ENCODE assay signal across 1 cellular context in the genomic region with DNA sequence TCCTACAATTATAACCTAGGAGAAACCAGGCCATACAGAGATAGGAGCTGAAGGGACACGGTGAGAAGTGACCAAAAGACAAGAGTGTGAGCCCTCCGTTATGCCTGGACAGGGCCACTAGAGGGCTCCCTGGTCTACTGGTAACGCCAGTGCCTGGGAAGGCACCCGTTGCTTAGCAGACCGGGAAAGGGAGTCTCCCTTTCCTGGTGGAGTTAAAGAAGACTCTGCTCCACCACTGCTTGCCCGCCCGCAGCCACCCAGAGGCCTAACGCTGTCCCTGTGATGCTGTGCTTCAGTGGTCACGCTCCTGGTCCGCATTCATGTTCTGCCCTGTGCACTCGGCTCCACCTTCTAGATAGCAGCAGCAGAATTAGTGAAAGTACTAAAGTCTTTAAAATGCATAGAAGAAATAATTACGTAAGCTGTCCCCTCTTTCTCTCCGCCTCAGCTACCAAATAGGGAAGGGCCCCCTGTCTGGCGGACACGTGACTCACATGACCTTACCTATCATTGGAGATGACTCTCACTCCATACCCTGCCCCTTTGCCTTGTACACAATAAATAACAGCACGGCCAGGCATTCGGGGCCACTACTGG.
TF ChIP-seq lines count a peak whose summit lies in the region.

No MANE protein-coding gene starts in this region.

TF ChIP-seq in HepG2, 621 proteins besides CTCF, POLR2A, EP300 and RAD21 (continued from another document and continues in another):
- TF ChIP-seq HCFC1 (IDR thresholded peaks at IDR 0.05; ENCODE audit: low read depth, low read length) (no peak), HOXD1 (CRISPR knock-in tag; IDR thresholded peaks at IDR 0.05) (no peak), ZNF879 (CRISPR knock-in tag; IDR thresholded peaks at IDR 0.05) (no peak), ZNF614 (CRISPR knock-in tag; IDR thresholded peaks at IDR 0.05; ENCODE audit: borderline replicate concordance) (peak; percentile 40; the same call in 1 of the 2 replicates), NFKBIZ (CRISPR knock-in tag; IDR thresholded peaks at IDR 0.05) (0 out of 2 replicates have a peak, but pooled peaks have one; percentile 44), ZNF672 (CRISPR knock-in tag; IDR thresholded peaks at IDR 0.05) (no peak), ARNTL (CRISPR knock-in tag; IDR thresholded peaks at IDR 0.05) (no peak), TGIF2 (CRISPR knock-in tag; IDR thresholded peaks at IDR 0.05) (no peak), ZNF224 (CRISPR knock-in tag; IDR thresholded peaks at IDR 0.05) (no peak), ARID2 (CRISPR knock-in tag; IDR thresholded peaks at IDR 0.05; ENCODE audit: borderline replicate concordance) (no peak), GABPA (IDR thresholded peaks at IDR 0.05; ENCODE audit: low read depth, low read length) (no peak), GABPA (CRISPR knock-in tag; IDR thresholded peaks at IDR 0.05; ENCODE audit: low read depth) (0 out of 2 replicates have a peak, but pooled peaks have one; percentile 23), TRIM24 (CRISPR knock-in tag; IDR thresholded peaks at IDR 0.05) (no peak), MAFK (conservative IDR thresholded peaks at IDR 0.05 in 1 of 2, IDR thresholded peaks at IDR 0.05 in 1 of 2; ENCODE audit: low read length in 2 of 2) (no peak), ZNF703 (CRISPR knock-in tag; IDR thresholded peaks at IDR 0.05; ENCODE audit: borderline replicate concordance) (no peak), ZNF737 (CRISPR knock-in tag; IDR thresholded peaks at IDR 0.05; ENCODE audit: borderline replicate concordance) (no peak), FOSL2 (CRISPR knock-in tag; IDR thresholded peaks at IDR 0.05) (peak; percentile 37; the same call in 1 of the 2 replicates), SAP130 (CRISPR knock-in tag; IDR thresholded peaks at IDR 0.05; ENCODE audit: low read depth) (peak; percentile 31; the same call in 1 of the 2 replicates), ZNF10 (CRISPR knock-in tag; IDR thresholded peaks at IDR 0.05; ENCODE audit: borderline replicate concordance, low read depth) (no peak), ZNF724P (CRISPR knock-in tag; IDR thresholded peaks at IDR 0.05; ENCODE audit: borderline replicate concordance) (no peak), YEATS4 (CRISPR knock-in tag; IDR thresholded peaks at IDR 0.05; ENCODE audit: borderline replicate concordance) (no peak), SRSF4 (IDR thresholded peaks at IDR 0.05; ENCODE audit: low read depth, low read length, poor library complexity, severe bottlenecking) (no peak), ADNP (CRISPR knock-in tag; IDR thresholded peaks at IDR 0.05) (no peak), RXRB (CRISPR knock-in tag; IDR thresholded peaks at IDR 0.05; ENCODE audit: borderline replicate concordance) (peak; percentile 36; the same call in 1 of the 2 replicates), ZSCAN31 (CRISPR knock-in tag; IDR thresholded peaks at IDR 0.05; ENCODE audit: low read depth) (no peak), ONECUT2 (CRISPR knock-in tag; IDR thresholded peaks at IDR 0.05) (no peak), MYNN (CRISPR knock-in tag; IDR thresholded peaks at IDR 0.05; ENCODE audit: low read depth) (no peak), ZSCAN25 (CRISPR knock-in tag; IDR thresholded peaks at IDR 0.05) (no peak), MAF1 (CRISPR knock-in tag; IDR thresholded peaks at IDR 0.05; ENCODE audit: borderline replicate concordance) (no peak), YEATS2 (CRISPR knock-in tag; IDR thresholded peaks at IDR 0.05; ENCODE audit: borderline replicate concordance) (no peak), ZNF619 (CRISPR knock-in tag; IDR thresholded peaks at IDR 0.05) (no peak), ISL2 (CRISPR knock-in tag; IDR thresholded peaks at IDR 0.05) (no peak), CHD4 (IDR thresholded peaks at IDR 0.05; ENCODE audit: borderline replicate concordance, low read length) (no peak), ZNF274 (CRISPR knock-in tag; IDR thresholded peaks at IDR 0.05) (no peak), ZNF615 (CRISPR knock-in tag; IDR thresholded peaks at IDR 0.05; ENCODE audit: borderline replicate concordance) (no peak), ZNF775 (CRISPR knock-in tag; IDR thresholded peaks at IDR 0.05; ENCODE audit: borderline replicate concordance) (no peak), RNF2 (conservative IDR thresholded peaks at IDR 0.05; ENCODE audit: low read depth) (no peak), ZNF331 (CRISPR knock-in tag; IDR thresholded peaks at IDR 0.05) (0 out of 2 replicates have a peak, but pooled peaks have one; percentile 30), POGZ (CRISPR knock-in tag; IDR thresholded peaks at IDR 0.05) (no peak), ZNF761 (CRISPR knock-in tag; conservative IDR thresholded peaks at IDR 0.05) (no peak), ZFP82 (CRISPR knock-in tag; IDR thresholded peaks at IDR 0.05; ENCODE audit: borderline replicate concordance) (no peak), NONO (IDR thresholded peaks at IDR 0.05) (no peak), NONO (CRISPR knock-in tag; conservative IDR thresholded peaks at IDR 0.05) (no peak), SNAI1 (CRISPR knock-in tag; IDR thresholded peaks at IDR 0.05; ENCODE audit: borderline replicate concordance) (no peak), HIVEP1 (CRISPR knock-in tag; IDR thresholded peaks at IDR 0.05) (no peak), DNMT3B (CRISPR knock-in tag; conservative IDR thresholded peaks at IDR 0.05) (no peak), ELF4 (CRISPR knock-in tag; IDR thresholded peaks at IDR 0.05; ENCODE audit: borderline replicate concordance) (no peak), PAX8 (CRISPR knock-in tag; IDR thresholded peaks at IDR 0.05; ENCODE audit: borderline replicate concordance) (no peak), ZNF430 (CRISPR knock-in tag; IDR thresholded peaks at IDR 0.05) (no peak), HMG20B (CRISPR knock-in tag; conservative IDR thresholded peaks at IDR 0.05) (no peak), RFX3 (CRISPR knock-in tag; IDR thresholded peaks at IDR 0.05) (no peak)
- TF ChIP-seq, protein P1, sequence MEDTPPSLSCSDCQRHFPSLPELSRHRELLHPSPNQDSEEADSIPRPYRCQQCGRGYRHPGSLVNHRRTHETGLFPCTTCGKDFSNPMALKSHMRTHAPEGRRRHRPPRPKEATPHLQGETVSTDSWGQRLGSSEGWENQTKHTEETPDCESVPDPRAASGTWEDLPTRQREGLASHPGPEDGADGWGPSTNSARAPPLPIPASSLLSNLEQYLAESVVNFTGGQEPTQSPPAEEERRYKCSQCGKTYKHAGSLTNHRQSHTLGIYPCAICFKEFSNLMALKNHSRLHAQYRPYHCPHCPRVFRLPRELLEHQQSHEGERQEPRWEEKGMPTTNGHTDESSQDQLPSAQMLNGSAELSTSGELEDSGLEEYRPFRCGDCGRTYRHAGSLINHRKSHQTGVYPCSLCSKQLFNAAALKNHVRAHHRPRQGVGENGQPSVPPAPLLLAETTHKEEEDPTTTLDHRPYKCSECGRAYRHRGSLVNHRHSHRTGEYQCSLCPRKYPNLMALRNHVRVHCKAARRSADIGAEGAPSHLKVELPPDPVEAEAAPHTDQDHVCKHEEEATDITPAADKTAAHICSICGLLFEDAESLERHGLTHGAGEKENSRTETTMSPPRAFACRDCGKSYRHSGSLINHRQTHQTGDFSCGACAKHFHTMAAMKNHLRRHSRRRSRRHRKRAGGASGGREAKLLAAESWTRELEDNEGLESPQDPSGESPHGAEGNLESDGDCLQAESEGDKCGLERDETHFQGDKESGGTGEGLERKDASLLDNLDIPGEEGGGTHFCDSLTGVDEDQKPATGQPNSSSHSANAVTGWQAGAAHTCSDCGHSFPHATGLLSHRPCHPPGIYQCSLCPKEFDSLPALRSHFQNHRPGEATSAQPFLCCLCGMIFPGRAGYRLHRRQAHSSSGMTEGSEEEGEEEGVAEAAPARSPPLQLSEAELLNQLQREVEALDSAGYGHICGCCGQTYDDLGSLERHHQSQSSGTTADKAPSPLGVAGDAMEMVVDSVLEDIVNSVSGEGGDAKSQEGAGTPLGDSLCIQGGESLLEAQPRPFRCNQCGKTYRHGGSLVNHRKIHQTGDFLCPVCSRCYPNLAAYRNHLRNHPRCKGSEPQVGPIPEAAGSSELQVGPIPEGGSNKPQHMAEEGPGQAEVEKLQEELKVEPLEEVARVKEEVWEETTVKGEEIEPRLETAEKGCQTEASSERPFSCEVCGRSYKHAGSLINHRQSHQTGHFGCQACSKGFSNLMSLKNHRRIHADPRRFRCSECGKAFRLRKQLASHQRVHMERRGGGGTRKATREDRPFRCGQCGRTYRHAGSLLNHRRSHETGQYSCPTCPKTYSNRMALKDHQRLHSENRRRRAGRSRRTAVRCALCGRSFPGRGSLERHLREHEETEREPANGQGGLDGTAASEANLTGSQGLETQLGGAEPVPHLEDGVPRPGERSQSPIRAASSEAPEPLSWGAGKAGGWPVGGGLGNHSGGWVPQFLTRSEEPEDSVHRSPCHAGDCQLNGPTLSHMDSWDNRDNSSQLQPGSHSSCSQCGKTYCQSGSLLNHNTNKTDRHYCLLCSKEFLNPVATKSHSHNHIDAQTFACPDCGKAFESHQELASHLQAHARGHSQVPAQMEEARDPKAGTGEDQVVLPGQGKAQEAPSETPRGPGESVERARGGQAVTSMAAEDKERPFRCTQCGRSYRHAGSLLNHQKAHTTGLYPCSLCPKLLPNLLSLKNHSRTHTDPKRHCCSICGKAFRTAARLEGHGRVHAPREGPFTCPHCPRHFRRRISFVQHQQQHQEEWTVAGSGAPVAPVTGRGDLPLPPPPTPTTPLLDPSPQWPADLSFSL (CRISPR knock-in tag; IDR thresholded peaks at IDR 0.05) = no peak
- TF ChIP-seq, protein P2, sequence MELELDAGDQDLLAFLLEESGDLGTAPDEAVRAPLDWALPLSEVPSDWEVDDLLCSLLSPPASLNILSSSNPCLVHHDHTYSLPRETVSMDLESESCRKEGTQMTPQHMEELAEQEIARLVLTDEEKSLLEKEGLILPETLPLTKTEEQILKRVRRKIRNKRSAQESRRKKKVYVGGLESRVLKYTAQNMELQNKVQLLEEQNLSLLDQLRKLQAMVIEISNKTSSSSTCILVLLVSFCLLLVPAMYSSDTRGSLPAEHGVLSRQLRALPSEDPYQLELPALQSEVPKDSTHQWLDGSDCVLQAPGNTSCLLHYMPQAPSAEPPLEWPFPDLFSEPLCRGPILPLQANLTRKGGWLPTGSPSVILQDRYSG (CRISPR knock-in tag; IDR thresholded peaks at IDR 0.05) = no peak
- TF ChIP-seq, protein P3, sequence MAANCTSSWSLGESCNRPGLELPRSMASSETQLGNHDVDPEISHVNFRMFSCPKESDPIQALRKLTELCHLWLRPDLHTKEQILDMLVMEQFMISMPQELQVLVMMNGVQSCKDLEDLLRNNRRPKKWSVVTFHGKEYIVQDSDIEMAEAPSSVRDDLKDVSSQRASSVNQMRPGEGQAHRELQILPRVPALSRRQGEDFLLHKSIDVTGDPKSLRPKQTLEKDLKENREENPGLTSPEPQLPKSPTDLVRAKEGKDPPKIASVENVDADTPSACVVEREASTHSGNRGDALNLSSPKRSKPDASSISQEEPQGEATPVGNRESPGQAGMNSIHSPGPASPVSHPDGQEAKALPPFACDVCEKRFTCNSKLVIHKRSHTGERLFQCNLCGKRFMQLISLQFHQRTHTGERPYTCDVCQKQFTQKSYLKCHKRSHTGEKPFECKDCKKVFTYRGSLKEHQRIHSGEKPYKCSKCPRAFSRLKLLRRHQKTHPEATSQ (CRISPR knock-in tag; IDR thresholded peaks at IDR 0.05; ENCODE audit: borderline replicate concordance) = no peak
- TF ChIP-seq, protein P4, sequence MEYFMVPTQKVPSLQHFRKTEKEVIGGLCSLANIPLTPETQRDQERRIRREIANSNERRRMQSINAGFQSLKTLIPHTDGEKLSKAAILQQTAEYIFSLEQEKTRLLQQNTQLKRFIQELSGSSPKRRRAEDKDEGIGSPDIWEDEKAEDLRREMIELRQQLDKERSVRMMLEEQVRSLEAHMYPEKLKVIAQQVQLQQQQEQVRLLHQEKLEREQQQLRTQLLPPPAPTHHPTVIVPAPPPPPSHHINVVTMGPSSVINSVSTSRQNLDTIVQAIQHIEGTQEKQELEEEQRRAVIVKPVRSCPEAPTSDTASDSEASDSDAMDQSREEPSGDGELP (IDR thresholded peaks at IDR 0.05; ENCODE audit: borderline replicate concordance, low read depth) = no peak
- TF ChIP-seq, protein P5, sequence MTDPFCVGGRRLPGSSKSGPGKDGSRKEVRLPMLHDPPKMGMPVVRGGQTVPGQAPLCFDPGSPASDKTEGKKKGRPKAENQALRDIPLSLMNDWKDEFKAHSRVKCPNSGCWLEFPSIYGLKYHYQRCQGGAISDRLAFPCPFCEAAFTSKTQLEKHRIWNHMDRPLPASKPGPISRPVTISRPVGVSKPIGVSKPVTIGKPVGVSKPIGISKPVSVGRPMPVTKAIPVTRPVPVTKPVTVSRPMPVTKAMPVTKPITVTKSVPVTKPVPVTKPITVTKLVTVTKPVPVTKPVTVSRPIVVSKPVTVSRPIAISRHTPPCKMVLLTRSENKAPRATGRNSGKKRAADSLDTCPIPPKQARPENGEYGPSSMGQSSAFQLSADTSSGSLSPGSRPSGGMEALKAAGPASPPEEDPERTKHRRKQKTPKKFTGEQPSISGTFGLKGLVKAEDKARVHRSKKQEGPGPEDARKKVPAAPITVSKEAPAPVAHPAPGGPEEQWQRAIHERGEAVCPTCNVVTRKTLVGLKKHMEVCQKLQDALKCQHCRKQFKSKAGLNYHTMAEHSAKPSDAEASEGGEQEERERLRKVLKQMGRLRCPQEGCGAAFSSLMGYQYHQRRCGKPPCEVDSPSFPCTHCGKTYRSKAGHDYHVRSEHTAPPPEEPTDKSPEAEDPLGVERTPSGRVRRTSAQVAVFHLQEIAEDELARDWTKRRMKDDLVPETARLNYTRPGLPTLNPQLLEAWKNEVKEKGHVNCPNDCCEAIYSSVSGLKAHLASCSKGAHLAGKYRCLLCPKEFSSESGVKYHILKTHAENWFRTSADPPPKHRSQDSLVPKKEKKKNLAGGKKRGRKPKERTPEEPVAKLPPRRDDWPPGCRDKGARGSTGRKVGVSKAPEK (CRISPR knock-in tag; IDR thresholded peaks at IDR 0.05; ENCODE audit: borderline replicate concordance) = no peak
- TF ChIP-seq, protein P6, sequence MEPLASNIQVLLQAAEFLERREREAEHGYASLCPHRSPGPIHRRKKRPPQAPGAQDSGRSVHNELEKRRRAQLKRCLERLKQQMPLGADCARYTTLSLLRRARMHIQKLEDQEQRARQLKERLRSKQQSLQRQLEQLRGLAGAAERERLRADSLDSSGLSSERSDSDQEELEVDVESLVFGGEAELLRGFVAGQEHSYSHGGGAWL (CRISPR knock-in tag; IDR thresholded peaks at IDR 0.05) = no peak
- TF ChIP-seq, protein P7, sequence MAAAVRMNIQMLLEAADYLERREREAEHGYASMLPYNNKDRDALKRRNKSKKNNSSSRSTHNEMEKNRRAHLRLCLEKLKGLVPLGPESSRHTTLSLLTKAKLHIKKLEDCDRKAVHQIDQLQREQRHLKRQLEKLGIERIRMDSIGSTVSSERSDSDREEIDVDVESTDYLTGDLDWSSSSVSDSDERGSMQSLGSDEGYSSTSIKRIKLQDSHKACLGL (CRISPR knock-in tag; IDR thresholded peaks at IDR 0.05) = no peak
- TF ChIP-seq, protein P8, sequence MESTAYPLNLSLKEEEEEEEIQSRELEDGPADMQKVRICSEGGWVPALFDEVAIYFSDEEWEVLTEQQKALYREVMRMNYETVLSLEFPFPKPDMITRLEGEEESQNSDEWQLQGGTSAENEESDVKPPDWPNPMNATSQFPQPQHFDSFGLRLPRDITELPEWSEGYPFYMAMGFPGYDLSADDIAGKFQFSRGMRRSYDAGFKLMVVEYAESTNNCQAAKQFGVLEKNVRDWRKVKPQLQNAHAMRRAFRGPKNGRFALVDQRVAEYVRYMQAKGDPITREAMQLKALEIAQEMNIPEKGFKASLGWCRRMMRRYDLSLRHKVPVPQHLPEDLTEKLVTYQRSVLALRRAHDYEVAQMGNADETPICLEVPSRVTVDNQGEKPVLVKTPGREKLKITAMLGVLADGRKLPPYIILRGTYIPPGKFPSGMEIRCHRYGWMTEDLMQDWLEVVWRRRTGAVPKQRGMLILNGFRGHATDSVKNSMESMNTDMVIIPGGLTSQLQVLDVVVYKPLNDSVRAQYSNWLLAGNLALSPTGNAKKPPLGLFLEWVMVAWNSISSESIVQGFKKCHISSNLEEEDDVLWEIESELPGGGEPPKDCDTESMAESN (CRISPR knock-in tag; conservative IDR thresholded peaks at IDR 0.05) = no peak
